ENCODE assay signal across 26 cellular contexts in genomic region chr12:30964896-30965612, GRCh38. TPM values are rescaled to one million over a fixed set of nuclear protein-coding genes. Genes with fewer than 3 reads are reported as not detected.
"Had no signal": no experiment of that assay in that cellular context is flagged by ENCODE, and none has a peak within 500 bp of the region (broad histone marks: within the 10 kb centered on the region; RNA-seq: fewer than 3 reads in every experiment).

No MANE protein-coding gene starts in this region.

- H3K4me2 ChIP-seq: smooth muscle cell had no signal

- H3K27me3 ChIP-seq: left lung, ovary, right atrium auricular region, right lobe of liver, testis, thyroid gland, transverse colon, upper lobe of left lung had no signal

- ATAC-seq: lower lobe of right lung; naive thymus-derived CD8-positive, alpha-beta T cell; stimulated activated naive B cell treated with anti-CD40 and anti-IgM and Interleukin-4, amounts not matched to agents 10 μg/mL and 1 μg/mL and 100 μg/mL, for 72 hours; stimulated activated naive CD8-positive, alpha-beta T cell treated with anti-CD3 and anti-CD28 coated beads, Interleukin-15, Interleukin-2, amounts not matched to agents 100 U/mL and 50 U/mL, for 24 hours had no signal

- H3K36me3 Mint-ChIP-seq: naive thymus-derived CD8-positive, alpha-beta T cell; stimulated activated naive B cell treated with anti-CD40 and anti-IgM and Interleukin-4, amounts not matched to agents 10 μg/mL and 1 μg/mL and 100 μg/mL, for 72 hours had no signal

- H3K9me3 ChIP-seq: left lung, lower lobe of right lung, ovary, right atrium auricular region, right lobe of liver, stomach, testis, thyroid gland, transverse colon, upper lobe of left lung had no signal

- H3K4me1 ChIP-seq: left lung, lower lobe of right lung, right lobe of liver, stomach, testis, thyroid gland, transverse colon, upper lobe of left lung had no signal

- H3K4me3 ChIP-seq: left lung, lower lobe of right lung, ovary, right atrium auricular region, right lobe of liver, smooth muscle cell, stomach, testis, thyroid gland, transverse colon, upper lobe of left lung had no signal

- H3K27me3 Mint-ChIP-seq: progenitor cell of endocrine pancreas had no signal

- FAIRE-seq: keratinocyte, urothelium cell line had no signal

- H3K27ac ChIP-seq: left lung, lower lobe of right lung, ovary, right atrium auricular region, right lobe of liver, stomach, testis, thyroid gland, transverse colon, upper lobe of left lung had no signal

- H3K36me3 ChIP-seq: left lung, lower lobe of right lung, ovary, right atrium auricular region, right lobe of liver, stomach, thyroid gland, transverse colon, upper lobe of left lung had no signal

- H3K4me3 Mint-ChIP-seq: naive thymus-derived CD8-positive, alpha-beta T cell; nephron; neural crest cell; stimulated activated naive B cell treated with anti-CD40 and anti-IgM and Interleukin-4, amounts not matched to agents 10 μg/mL and 1 μg/mL and 100 μg/mL, for 72 hours had no signal

- H3K9me3 Mint-ChIP-seq: naive thymus-derived CD8-positive, alpha-beta T cell; nephron; neural crest cell; stimulated activated naive B cell treated with anti-CD40 and anti-IgM and Interleukin-4, amounts not matched to agents 10 μg/mL and 1 μg/mL and 100 μg/mL, for 72 hours had no signal

- H3K27ac Mint-ChIP-seq: progenitor cell of endocrine pancreas; stimulated activated naive B cell treated with anti-CD40 and anti-IgM and Interleukin-4, amounts not matched to agents 10 μg/mL and 1 μg/mL and 100 μg/mL, for 72 hours had no signal

- H3K4me1 Mint-ChIP-seq: naive thymus-derived CD8-positive, alpha-beta T cell; neural crest cell had no signal

- DNase-seq: hippocampal formation; left colon; left lung; lower lobe of right lung; mammary epithelial cell; naive thymus-derived CD8-positive, alpha-beta T cell; ovary; stimulated activated CD4-positive, alpha-beta T cell treated with anti-CD3 and anti-CD28 coated beads, Interleukin-12 subunit alpha, Interleukin-12 subunit beta, amount 100 ng/mL, for 4 hours; stimulated activated CD4-positive, alpha-beta T cell treated with anti-CD3 and anti-CD28 coated beads, Interleukin-15, amount 100 ng/mL, for 24 hours; stimulated activated CD4-positive, alpha-beta T cell treated with anti-CD3 and anti-CD28 coated beads, Interleukin-2, amount 100 ng/mL, for 24 hours; stimulated activated CD4-positive, alpha-beta T cell treated with anti-CD3 and anti-CD28 coated beads, Interleukin-4, amount 100 ng/mL, for 1 hour; stimulated activated naive B cell treated with anti-CD40 and anti-IgM and Interleukin-4, amounts not matched to agents 10 μg/mL and 1 μg/mL and 100 μg/mL, for 72 hours; stimulated activated naive CD8-positive, alpha-beta T cell treated with anti-CD3 and anti-CD28 coated beads, Interleukin-15, Interleukin-2, amounts not matched to agents 100 U/mL and 50 U/mL, for 24 hours; testis; transverse colon had no signal

RNA-seq across cellular contexts. Expression of gene TSPAN11, which starts 38.5 kb away (rescaled TPM):
- total RNA-seq: naive thymus-derived CD8-positive, alpha-beta T cell had no signal
- polyA plus RNA-seq: keratinocyte; naive thymus-derived CD8-positive, alpha-beta T cell had no signal
